12 cellular contexts compared by ENCODE assay signal in genomic region chr9:129164246-129164930, GRCh38. TPM values are rescaled to one million over a fixed set of nuclear protein-coding genes. Genes with fewer than 3 reads are reported as not detected.
DNase-seq lines count a peak whose midpoint lies in the region; ATAC-seq and TF ChIP-seq lines count a peak whose summit lies in the region.
"Had no signal": no experiment of that assay in that cellular context is flagged by ENCODE, and none has a peak within 500 bp of the region (broad histone marks: within the 10 kb centered on the region; RNA-seq: fewer than 3 reads in every experiment).

No MANE protein-coding gene starts in this region.

- no peaks in the 10 kb centered on the region for H3K27me3 ChIP-seq in muscle layer of colon (ENCODE audit: control insufficient read depth in 1 of 2, insufficient read depth in 2 of 2, low read length in 2 of 2)
- no peaks in the 10 kb centered on the region for H3K27me3 ChIP-seq in uterus

- peak overlapping the region; percentile 22 for H3K27ac Mint-ChIP-seq in activated naive CD8-positive, alpha-beta T cell
- no peak overlapping the region for H3K27ac Mint-ChIP-seq in activated naive CD8-positive, alpha-beta T cell treated with anti-CD3 and anti-CD28 coated beads, Interleukin-2, amount 50 U/mL, for 24 hours

- no peak overlapping the region for H3K4me3 Mint-ChIP-seq in activated naive CD8-positive, alpha-beta T cell
- H3K4me3 Mint-ChIP-seq in activated naive CD8-positive, alpha-beta T cell treated with anti-CD3 and anti-CD28 coated beads, Interleukin-2, amount 50 U/mL, for 24 hours = no peak overlapping the region

- peak overlapping the region; percentile 1 for H3K27ac ChIP-seq in muscle layer of colon (ENCODE audit: low read depth, low read length)
- peak overlapping the region; percentile 62 to 80 for H3K27ac ChIP-seq in uterus

- no peak overlapping the region for H3K4me3 ChIP-seq in muscle layer of colon (ENCODE audit: low read depth in 1 of 2, low read length in 2 of 2)
- no peak overlapping the region for H3K4me3 ChIP-seq in uterus

- no peak for DNase-seq in activated naive CD8-positive, alpha-beta T cell treated with anti-CD3 and anti-CD28 coated beads, Interleukin-2, amount 50 U/mL, for 24 hours
- DNase-seq in fibroblast of gingiva (ENCODE audit: low read depth) (peak; percentile 62), uterus (peak; percentile 73 to 76), LoVo (ENCODE audit: low spot score) (no peak), SK-N-DZ (ENCODE audit: low spot score) (no peak)
- DNase-seq: ACHN; effector CD4-positive, alpha-beta T cell; mesendoderm; NCI-H1694 treated with DMSO at 0.1 percent for 48 hours had no signal

- no peak overlapping the region for H3K9ac ChIP-seq in muscle layer of colon (ENCODE audit: low read length)

- no peaks in the 10 kb centered on the region for H3K9me3 Mint-ChIP-seq in activated naive CD8-positive, alpha-beta T cell (ENCODE audit: low read depth)
- H3K9me3 Mint-ChIP-seq in activated naive CD8-positive, alpha-beta T cell treated with anti-CD3 and anti-CD28 coated beads, Interleukin-2, amount 50 U/mL, for 24 hours = no peaks in the 10 kb centered on the region

- no peaks in the 10 kb centered on the region for H3K36me3 Mint-ChIP-seq in activated naive CD8-positive, alpha-beta T cell
- no peaks in the 10 kb centered on the region for H3K36me3 Mint-ChIP-seq in activated naive CD8-positive, alpha-beta T cell treated with anti-CD3 and anti-CD28 coated beads, Interleukin-2, amount 50 U/mL, for 24 hours (ENCODE audit: low read depth)

- intact Hi-C loops in uterus (cut with DNase I; ENCODE audit: low total_unique reads) = no loop called here

- peaks cover 13% of the 10 kb centered on the region for H3K4me1 Mint-ChIP-seq in activated naive CD8-positive, alpha-beta T cell (ENCODE audit: low read depth)
- H3K4me1 Mint-ChIP-seq in activated naive CD8-positive, alpha-beta T cell treated with anti-CD3 and anti-CD28 coated beads, Interleukin-2, amount 50 U/mL, for 24 hours = peaks cover 16% of the 10 kb centered on the region

- peaks cover 34% of the 10 kb centered on the region for H3K4me1 ChIP-seq in muscle layer of colon (ENCODE audit: insufficient read depth, low read length)
- peaks cover 0 to 10% of the 10 kb centered on the region in 2 donors for H3K4me1 ChIP-seq in uterus

- no peak for TF ChIP-seq CTCF in uterus (IDR thresholded peaks at IDR 0.05)

- H3K9me3 ChIP-seq in muscle layer of colon (ENCODE audit: low read length) = no peaks in the 10 kb centered on the region
- H3K9me3 ChIP-seq in uterus = no peaks in the 10 kb centered on the region

- no peaks in the 10 kb centered on the region for H3K27me3 Mint-ChIP-seq in activated naive CD8-positive, alpha-beta T cell
- H3K27me3 Mint-ChIP-seq in activated naive CD8-positive, alpha-beta T cell treated with anti-CD3 and anti-CD28 coated beads, Interleukin-2, amount 50 U/mL, for 24 hours = no peaks in the 10 kb centered on the region

- H3K36me3 ChIP-seq in muscle layer of colon (ENCODE audit: insufficient read depth, low read length) (no peaks in the 10 kb centered on the region), uterus (no peaks in the 10 kb centered on the region)

- TF ChIP-seq POLR2A in uterus (IDR thresholded peaks at IDR 0.05) = no peak

- no peak for ATAC-seq in activated naive CD8-positive, alpha-beta T cell treated with anti-CD3 and anti-CD28 coated beads, Interleukin-2, amount 50 U/mL, for 24 hours
- ATAC-seq in GM18870 (IDR thresholded peaks at IDR 0.05; ENCODE audit: unreplicated experiment) = no peak

RNA-seq across cellular contexts. Expression of gene IER5L, which starts 13.7 kb away (rescaled TPM):
- 10 to 100 TPM in 2 of 4 donors, 1 to 10 TPM in 2; 1.8 to 31.0 (median 14.5) TPM for total RNA-seq in uterus
- polyA plus RNA-seq in SK-N-DZ (2014; cell fraction: cytosol; rRNA removed) = 9.9 and 14.8 TPM in 2 replicates
- polyA plus RNA-seq in SK-N-DZ (2014; cell fraction: nucleus; rRNA removed) = 9.8 and 11.9 TPM in 2 replicates

RNA-seq across cellular contexts. Expression of gene PTPA, which starts 53.2 kb away (rescaled TPM):
- total RNA-seq in uterus = 100 to 1,000 TPM in 1 of 4 donors, 10 to 100 TPM in 3; 28.9 to 107 (median 62.1) TPM
- 85.6 and 97.8 TPM in 2 replicates for polyA plus RNA-seq in SK-N-DZ (2014; cell fraction: cytosol; rRNA removed)
- polyA plus RNA-seq in SK-N-DZ (2014; cell fraction: nucleus; rRNA removed) = 55.4 and 62.5 TPM in 2 replicates

RNA-seq across cellular contexts. Expression of gene CRAT, which starts 53.8 kb away (rescaled TPM):
- 10 to 100 TPM; 20.0 to 42.4 (median 27.4) TPM for total RNA-seq in uterus
- polyA plus RNA-seq in SK-N-DZ (2014; cell fraction: cytosol; rRNA removed) = 8.2 and 10.7 TPM in 2 replicates
- polyA plus RNA-seq in SK-N-DZ (2014; cell fraction: nucleus; rRNA removed) = 6.2 and 8.7 TPM in 2 replicates

Comparison
In these comparisons a context has a peak if more than half of its experiments do, and no peak if none do; other contexts are left out.
1. DNase-seq: peak in fibroblast of gingiva (single experiment) and uterus (2 of 2); none in activated naive CD8-positive, alpha-beta T cell treated with anti-CD3 and anti-CD28 coated beads, Interleukin-2, amount 50 U/mL, for 24 hours (single experiment), LoVo (single experiment) and SK-N-DZ (single experiment).